14 cellular contexts compared by ENCODE assay signal in the genomic region with DNA sequence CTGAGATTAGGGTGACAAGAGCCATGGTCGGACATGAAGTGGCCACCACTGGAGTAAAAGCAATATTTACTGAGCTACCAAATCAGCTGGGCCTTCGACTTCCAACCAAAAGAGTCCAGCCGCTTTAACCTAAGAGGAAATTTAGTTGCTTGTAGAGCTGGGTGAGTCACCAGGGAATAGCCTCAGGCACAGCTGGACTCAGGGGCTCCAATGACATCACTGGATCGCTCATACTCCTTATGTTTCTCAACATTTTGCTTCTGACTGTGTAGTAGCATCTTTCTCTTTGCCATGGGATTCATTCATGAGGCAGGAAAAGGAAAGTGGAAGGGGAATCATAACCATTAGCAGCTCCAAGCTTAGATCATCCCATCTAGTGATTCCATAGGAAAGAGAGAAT.
A peak's percentile ranks its signal among the peaks of the same experiment; 100 is the strongest.
DNase-seq lines count a peak whose midpoint lies in the region; ATAC-seq and TF ChIP-seq lines count a peak whose summit lies in the region.
"Had no signal": no experiment of that assay in that cellular context is flagged by ENCODE, and none has a peak within 500 bp of the region (broad histone marks: within the 10 kb centered on the region; RNA-seq: fewer than 3 reads in every experiment).

No MANE protein-coding gene starts in this region.

- H2AFZ ChIP-seq in mesenchymal stem cell (ENCODE audit: low read depth, low read length), result no peak overlapping the region

- H3K27ac Mint-ChIP-seq in chondrocyte (ENCODE audit: unreplicated experiment), result peak overlapping the region; percentile 33
- H3K27ac Mint-ChIP-seq in activated CD4-positive, alpha-beta memory T cell treated with anti-CD3 and anti-CD28 coated beads for 36 hours, result no peak overlapping the region
- H3K27ac Mint-ChIP-seq: activated CD8-positive, alpha-beta T cell treated with anti-CD3 and anti-CD28 coated beads, Interleukin-2, amount 10 ng/mL, durations not matched to agents 7 days and 5 days had no signal

- H4K8ac ChIP-seq in mesenchymal stem cell (ENCODE audit: low read length), result no peak overlapping the region

- no peak overlapping the region for H2BK5ac ChIP-seq in mesenchymal stem cell (ENCODE audit: low read depth, low read length, poor library complexity, severe bottlenecking)

- H3K4me3 ChIP-seq in mesenchymal stem cell (ENCODE audit: insufficient read depth in 1 of 2, low read depth in 1 of 2, low read length in 2 of 2) (no peak overlapping the region), right atrium auricular region (no peak overlapping the region)

- no peak overlapping the region for H3K23ac ChIP-seq in mesenchymal stem cell (ENCODE audit: low read length in 2 of 2)

- H2BK15ac ChIP-seq in mesenchymal stem cell (ENCODE audit: low read depth, poor library complexity, severe bottlenecking), result no peak overlapping the region

- H2BK120ac ChIP-seq in mesenchymal stem cell (ENCODE audit: low read depth, low read length), result no peak overlapping the region

- H3K27me3 ChIP-seq in mesenchymal stem cell (ENCODE audit: control insufficient read depth in 1 of 2, insufficient read depth in 1 of 2, low read length in 2 of 2) (peaks cover 0 to 52% of the 10 kb centered on the region in 2 experiments), right atrium auricular region (no peaks in the 10 kb centered on the region)

- H3K9me3 ChIP-seq in mesenchymal stem cell (ENCODE audit: control insufficient read depth, low read length) (no peaks in the 10 kb centered on the region), right atrium auricular region (no peaks in the 10 kb centered on the region)

- POLR2A ChIA-PET in activated CD4-positive, alpha-beta memory T cell treated with anti-CD3 and anti-CD28 coated beads for 36 hours (lab: Charles Lee), result no interaction called here

- H3K9ac ChIP-seq in mesenchymal stem cell (ENCODE audit: low read length), result no peak overlapping the region

- DNase-seq in Daoy (ENCODE audit: low read depth) (peak; percentile 95), NCI-H226 (peak; percentile 39), chondrocyte (ENCODE audit: low spot score) (no peak), mesenchymal stem cell (peak; percentile 86), right atrium auricular region (ENCODE audit: low spot score) (no peak), NCI-H82 treated with DMSO at 0.1 percent for 48 hours (lab: John Stamatoyannopoulos, UW; ENCODE audit: unreplicated experiment) (no peak)
- no peak for DNase-seq in activated CD4-positive, alpha-beta memory T cell treated with anti-CD3 and anti-CD28 coated beads for 36 hours
- DNase-seq: activated CD8-positive, alpha-beta T cell treated with anti-CD3 and anti-CD28 coated beads, Interleukin-2, amount 10 ng/mL, durations not matched to agents 7 days and 5 days; KG1; NCI-H510A; stimulated activated CD4-positive, alpha-beta T cell treated with anti-CD3 and anti-CD28 coated beads, Interleukin-4, amount 100 ng/mL, for 4 hours; substantia nigra had no signal

- H3K18ac ChIP-seq in mesenchymal stem cell (ENCODE audit: low read depth in 1 of 2, low read length in 2 of 2), result no peak overlapping the region

- H3K14ac ChIP-seq in mesenchymal stem cell (ENCODE audit: low read length in 2 of 2), result no peak overlapping the region

- no peak overlapping the region for H3K4me2 ChIP-seq in mesenchymal stem cell (ENCODE audit: low read length, poor library complexity, severe bottlenecking)

- H3K36me3 ChIP-seq in mesenchymal stem cell (ENCODE audit: control insufficient read depth in 1 of 2, insufficient read depth in 2 of 2, low read depth in 1 of 2, low read length in 2 of 2), result no peaks in the 10 kb centered on the region
- no peaks in the 10 kb centered on the region for H3K36me3 ChIP-seq in right atrium auricular region

- H2AK5ac ChIP-seq in mesenchymal stem cell (ENCODE audit: low read length, severe bottlenecking), result no peak overlapping the region

- peaks cover 11% of the 10 kb centered on the region for H3K4me1 ChIP-seq in mesenchymal stem cell (ENCODE audit: control insufficient read depth, insufficient read depth, low read depth, low read length)
- no peaks in the 10 kb centered on the region for H3K4me1 ChIP-seq in right atrium auricular region

- intact Hi-C loops in activated CD4-positive, alpha-beta memory T cell treated with anti-CD3 and anti-CD28 coated beads for 36 hours (cut with micrococcal nuclease), result no loop called here

- H2BK12ac ChIP-seq in mesenchymal stem cell (ENCODE audit: low read length in 2 of 2), result no peak overlapping the region

- H3K4me3 Mint-ChIP-seq in chondrocyte (ENCODE audit: unreplicated experiment), result no peak overlapping the region
- H3K4me3 Mint-ChIP-seq in activated CD4-positive, alpha-beta memory T cell treated with anti-CD3 and anti-CD28 coated beads for 36 hours, result no peak overlapping the region
- H3K4me3 Mint-ChIP-seq: activated CD8-positive, alpha-beta T cell treated with anti-CD3 and anti-CD28 coated beads, Interleukin-2, amount 10 ng/mL, durations not matched to agents 7 days and 5 days had no signal

- ATAC-seq in GM19351 (IDR thresholded peaks at IDR 0.05; ENCODE audit: unreplicated experiment), result no peak
- ATAC-seq: activated CD8-positive, alpha-beta T cell treated with anti-CD3 and anti-CD28 coated beads, Interleukin-2, amount 10 ng/mL, durations not matched to agents 7 days and 5 days; left lobe of liver had no signal

- CTCF ChIA-PET in activated CD4-positive, alpha-beta memory T cell treated with anti-CD3 and anti-CD28 coated beads for 36 hours (lab: Charles Lee), result no interaction called here

- H3K9me3 Mint-ChIP-seq in chondrocyte (ENCODE audit: low read depth), result no peaks in the 10 kb centered on the region
- no peaks in the 10 kb centered on the region for H3K9me3 Mint-ChIP-seq in activated CD4-positive, alpha-beta memory T cell treated with anti-CD3 and anti-CD28 coated beads for 36 hours

- no peak overlapping the region for H4K91ac ChIP-seq in mesenchymal stem cell (ENCODE audit: low read length)

- 50% methylated on average over 3 of the region's 4 CpGs for WGBS in mesenchymal stem cell

- H3K36me3 Mint-ChIP-seq in chondrocyte (ENCODE audit: low read depth), result no peaks in the 10 kb centered on the region
- no peaks in the 10 kb centered on the region for H3K36me3 Mint-ChIP-seq in activated CD4-positive, alpha-beta memory T cell treated with anti-CD3 and anti-CD28 coated beads for 36 hours

- H3K27me3 Mint-ChIP-seq in chondrocyte (ENCODE audit: low read depth), result peaks cover 13% of the 10 kb centered on the region
- H3K27me3 Mint-ChIP-seq in activated CD4-positive, alpha-beta memory T cell treated with anti-CD3 and anti-CD28 coated beads for 36 hours, result peaks cover 9% of the 10 kb centered on the region

- no peaks in the 10 kb centered on the region for H3K79me1 ChIP-seq in mesenchymal stem cell (replicated peaks; ENCODE audit: low read length, poor library complexity, severe bottlenecking)

- TF ChIP-seq CTCF in chondrocyte (IDR thresholded peaks at IDR 0.05) (no peak), right atrium auricular region (IDR thresholded peaks at IDR 0.05) (no peak)

- H3K4ac ChIP-seq in mesenchymal stem cell (ENCODE audit: low read depth in 1 of 2, low read length in 2 of 2), result no peak overlapping the region

- peaks cover 9% of the 10 kb centered on the region for H3K4me1 Mint-ChIP-seq in chondrocyte (ENCODE audit: low read depth)
- no peaks in the 10 kb centered on the region for H3K4me1 Mint-ChIP-seq in activated CD4-positive, alpha-beta memory T cell treated with anti-CD3 and anti-CD28 coated beads for 36 hours (ENCODE audit: low read depth)

- no peak overlapping the region for H3K27ac ChIP-seq in mesenchymal stem cell (ENCODE audit: low read length, poor library complexity, severe bottlenecking)
- no peak overlapping the region for H3K27ac ChIP-seq in right atrium auricular region

Comparison
In these comparisons a context has a peak if more than half of its experiments do, and no peak if none do; other contexts are left out.
1. DNase-seq: peak in Daoy (single experiment), NCI-H226 (single experiment) and mesenchymal stem cell (single experiment); none in chondrocyte (single experiment), activated CD4-positive, alpha-beta memory T cell treated with anti-CD3 and anti-CD28 coated beads for 36 hours (single experiment), right atrium auricular region (single experiment) and NCI-H82 treated with DMSO at 0.1 percent for 48 hours (single experiment).